10 cellular contexts compared by ENCODE assay signal in genomic region chr15:40054056-40054745, GRCh38. TPM values are rescaled to one million over a fixed set of nuclear protein-coding genes. Genes with fewer than 3 reads are reported as not detected.
DNase-seq lines count a peak whose midpoint lies in the region; ATAC-seq and TF ChIP-seq lines count a peak whose summit lies in the region.
"Had no signal": no experiment of that assay in that cellular context is flagged by ENCODE, and none has a peak within 500 bp of the region (broad histone marks: within the 10 kb centered on the region; RNA-seq: fewer than 3 reads in every experiment).

No MANE protein-coding gene starts in this region.

- peak overlapping the region; percentile 43 for H3K27ac Mint-ChIP-seq in activated CD4-positive, alpha-beta T cell treated with anti-CD3 and anti-CD28 coated beads for 36 hours

- no peak overlapping the region for H2AFZ ChIP-seq in OCI-LY7 (ENCODE audit: low read length)

- TF ChIP-seq POLR2A in gastrocnemius medialis (IDR thresholded peaks at IDR 0.05), result no peak

- no peaks in the 10 kb centered on the region for H3K9me2 ChIP-seq in OCI-LY7 (ENCODE audit: insufficient read depth, low read length)

- ATAC-seq in activated CD4-positive, alpha-beta T cell treated with anti-CD3 and anti-CD28 coated beads for 36 hours, result peak; percentile 68
- ATAC-seq in HG02642 (IDR thresholded peaks at IDR 0.05; ENCODE audit: poor library complexity, unreplicated experiment) (peak; percentile 56), gastrocnemius medialis (peak in 1 of 2 donors; percentile 34), left lobe of liver (no peak)

- peaks cover 69% of the 10 kb centered on the region for H3K4me1 ChIP-seq in OCI-LY7 (ENCODE audit: insufficient read depth, low read length, poor library complexity, severe bottlenecking)
- H3K4me1 ChIP-seq in gastrocnemius medialis, result peaks cover 28 to 30% of the 10 kb centered on the region in 2 donors

- H3K4me3 ChIP-seq in OCI-LY7 (ENCODE audit: low read depth, low read length, poor library complexity, severe bottlenecking), result peak overlapping the region; percentile 22
- H3K4me3 ChIP-seq in gastrocnemius medialis, result no peak overlapping the region
- H3K4me3 ChIP-seq: tibial nerve had no signal

- H3K9me3 ChIP-seq in OCI-LY7 (ENCODE audit: low read length), result no peaks in the 10 kb centered on the region
- H3K9me3 ChIP-seq in gastrocnemius medialis, result no peaks in the 10 kb centered on the region
- H3K9me3 ChIP-seq: BE2C, tibial nerve had no signal

- intact Hi-C loops in activated CD4-positive, alpha-beta T cell treated with anti-CD3 and anti-CD28 coated beads for 36 hours (cut with DNase I, micrococcal nuclease), result no loop called here
- intact Hi-C loops in OCI-LY7 (cut with micrococcal nuclease; ENCODE audit: unreplicated experiment) (loop anchor here (2.0 to 5.0 kb wide), 2 partner anchors 45 to 268 kb away; partner anchors contain the start of gene INAFM2), gastrocnemius medialis (cut with DNase I; ENCODE audit: low total_unique reads) (no loop called here)

- H3K27me3 ChIP-seq in gastrocnemius medialis, result no peaks in the 10 kb centered on the region
- H3K27me3 ChIP-seq: BE2C, tibial nerve had no signal

- no peaks in the 10 kb centered on the region for H3K79me2 ChIP-seq in OCI-LY7 (ENCODE audit: insufficient read depth, low read depth, low read length)

- no peaks in the 10 kb centered on the region for H4K20me1 ChIP-seq in OCI-LY7 (ENCODE audit: insufficient read depth, low read length)

- CTCF ChIA-PET in activated CD4-positive, alpha-beta T cell treated with anti-CD3 and anti-CD28 coated beads for 36 hours (lab: Charles Lee), result interaction anchor here (0.5 to 2.1 kb wide), 6 partner anchors 8 to 266 kb away, joined by 3 to 11 read pairs (median 4); no protein-coding TSS in a partner anchor
- CTCF ChIA-PET in OCI-LY7 (lab: Charles Lee; ENCODE audit: unreplicated experiment), result interaction anchor here (2.3 kb wide), 1 partner anchor 42 kb away, joined by 7 read pairs; no protein-coding TSS in a partner anchor

- DNase-seq in activated CD4-positive, alpha-beta T cell treated with anti-CD3 and anti-CD28 coated beads for 36 hours, result peak; percentile 65
- DNase-seq in activated CD4-positive, alpha-beta T cell treated with anti-CD3 and anti-CD28 coated beads, Interleukin-2, amount 50 U/mL, for 4 hours, result no peak
- DNase-seq in OCI-LY7 (ENCODE audit: low spot score) (no peak), gastrocnemius medialis (no peak), NCI-H510A treated with DMSO at 0.1 percent for 48 hours (lab: John Stamatoyannopoulos, UW) (no peak), left lobe of liver (ENCODE audit: low spot score) (no peak)
- no peak for DNase-seq in stimulated activated naive CD4-positive, alpha-beta T cell treated with Interleukin-2 at 50 U/mL for 16 hours (lab: John Stamatoyannopoulos, UW)
- DNase-seq: BE2C had no signal

- H3K4me1 Mint-ChIP-seq in activated CD4-positive, alpha-beta T cell treated with anti-CD3 and anti-CD28 coated beads for 36 hours, result peaks cover 75% of the 10 kb centered on the region

- H3K9me3 Mint-ChIP-seq in activated CD4-positive, alpha-beta T cell treated with anti-CD3 and anti-CD28 coated beads for 36 hours (ENCODE audit: low read depth), result no peaks in the 10 kb centered on the region

- no peak overlapping the region for H3K4me3 Mint-ChIP-seq in activated CD4-positive, alpha-beta T cell treated with anti-CD3 and anti-CD28 coated beads for 36 hours

- H3K36me3 ChIP-seq in OCI-LY7 (ENCODE audit: insufficient read depth, low read length), result no peaks in the 10 kb centered on the region
- no peaks in the 10 kb centered on the region for H3K36me3 ChIP-seq in gastrocnemius medialis
- H3K36me3 ChIP-seq: BE2C had no signal

- BruUV-seq in OCI-LY7 (replicated peaks; lab: Mats Ljungman, UMichigan), result no TSS peak

- H3K4me2 ChIP-seq in OCI-LY7 (ENCODE audit: low read length), result peak overlapping the region; percentile 71

- in situ Hi-C loops in gastrocnemius medialis (cut with MboI; ENCODE audit: low sequenced_read_pairs in 4 of 4), result no loop called here

- TF ChIP-seq CTCF in OCI-LY7 (conservative IDR thresholded peaks at IDR 0.05; ENCODE audit: low read length), result no peak
- no peak for TF ChIP-seq CTCF in gastrocnemius medialis (IDR thresholded peaks at IDR 0.05 in 4 of 5, conservative IDR thresholded peaks at IDR 0.05 in 1 of 5)

- POLR2A ChIA-PET in activated CD4-positive, alpha-beta T cell treated with anti-CD3 and anti-CD28 coated beads for 36 hours (lab: Charles Lee), result no interaction called here
- POLR2A ChIA-PET in OCI-LY7 (lab: Charles Lee), result interaction anchor here (0.5 to 3.5 kb wide), 8 partner anchors 8 to 1826 kb away, joined by 3 to 10 read pairs (median 4); no protein-coding TSS in a partner anchor

- H3K27me3 Mint-ChIP-seq in activated CD4-positive, alpha-beta T cell treated with anti-CD3 and anti-CD28 coated beads for 36 hours, result no peaks in the 10 kb centered on the region

- H3K36me3 Mint-ChIP-seq in activated CD4-positive, alpha-beta T cell treated with anti-CD3 and anti-CD28 coated beads for 36 hours (ENCODE audit: low read depth), result peaks cover 2% of the 10 kb centered on the region

- H3K27ac ChIP-seq in OCI-LY7 (ENCODE audit: low read depth, low read length, poor library complexity, severe bottlenecking) (peak overlapping the region; percentile 31), gastrocnemius medialis (peak overlapping the region; percentile 63 to 78 (median 72))

RNA-seq across cellular contexts. Expression of gene SRP14, which starts 15.2 kb away (rescaled TPM):
- total RNA-seq in activated CD4-positive, alpha-beta T cell treated with anti-CD3 and anti-CD28 coated beads for 36 hours, result 100 to 1,000 TPM; 124 to 157 TPM
- total RNA-seq in OCI-LY7 (2014; rRNA removed; shearing (Covaris generic)), result 188 and 250 TPM in 2 replicates
- total RNA-seq in OCI-LY7 (2022) (130 TPM in 2 replicates), gastrocnemius medialis (100 to 1,000 TPM; 180 to 244 (median 208) TPM), left lobe of liver (56.8 TPM)

RNA-seq across cellular contexts. Expression of gene BMF, which starts 54.5 kb away (rescaled TPM):
- total RNA-seq in activated CD4-positive, alpha-beta T cell treated with anti-CD3 and anti-CD28 coated beads for 36 hours, result 1 to 10 TPM; 7.6 to 8.4 TPM
- total RNA-seq in OCI-LY7 (2014; rRNA removed; shearing (Covaris generic)), result 4.8 and 5.3 TPM in 2 replicates
- 11.1 and 11.3 TPM in 2 replicates for total RNA-seq in OCI-LY7 (2022)
- 10 to 100 TPM in 1 of 4 donors, 1 to 10 TPM in 2, under 1 TPM in 1; 0.82 to 11.6 (median 3.2) TPM for total RNA-seq in gastrocnemius medialis
- total RNA-seq in left lobe of liver, result 3.3 TPM
